In the genomic region with DNA sequence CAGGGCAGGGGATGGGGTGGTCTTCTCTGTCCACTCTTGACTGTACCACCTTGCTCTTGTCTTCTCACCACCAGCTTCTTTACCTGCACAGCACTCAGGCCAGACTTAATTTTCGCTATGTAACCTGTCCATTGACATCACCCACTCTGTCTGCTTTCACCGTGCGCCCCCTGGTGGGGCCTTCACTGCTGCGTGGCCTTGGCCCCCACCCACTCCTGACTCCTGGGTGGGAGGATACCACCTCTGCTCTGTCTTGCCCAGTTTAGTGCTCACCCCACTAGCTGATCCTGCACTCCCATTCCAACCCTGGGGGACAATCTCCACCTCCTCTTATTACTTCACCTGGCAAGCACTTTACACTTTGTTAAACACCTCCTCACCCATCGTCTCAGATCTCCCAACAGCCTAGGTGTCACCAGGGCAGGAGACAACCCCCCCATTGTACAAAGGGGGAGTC, we compare ENCODE assay signal across 9 cellular contexts. TPM values are rescaled to one million over a fixed set of nuclear protein-coding genes. Genes with fewer than 3 reads are reported as not detected.
DNase-seq lines count a peak whose midpoint lies in the region; TF ChIP-seq lines count a peak whose summit lies in the region.
"Had no signal": no experiment of that assay in that cellular context is flagged by ENCODE, and none has a peak within 500 bp of the region (broad histone marks: within the 10 kb centered on the region; RNA-seq: fewer than 3 reads in every experiment).

No MANE protein-coding gene starts in this region.

- DNase-seq in GM06990 (ENCODE audit: extremely low read depth, insufficient read length) (peak; percentile 55), NCI-H146 (lab: John Stamatoyannopoulos, UW) (peak; percentile 60), coronary artery (ENCODE audit: low spot score) (no peak), medulla oblongata (ENCODE audit: extremely low spot score) (peak; percentile 38), NCI-H446 (lab: John Stamatoyannopoulos, UW) (no peak), DMS79 treated with DMSO at 0.1 percent for 48 hours (lab: John Stamatoyannopoulos, UW) (no peak)
- DNase-seq in activated CD4-positive, alpha-beta T cell treated with anti-CD3 and anti-CD28 coated beads, Interleukin-2, amount 10 ng/mL, durations not matched to agents 24 days and 14 days = peak; percentile 93
- peak; percentile 71 for DNase-seq in stimulated activated CD8-positive, alpha-beta memory T cell treated with anti-CD3 and anti-CD28 coated beads, Interleukin-4, amount 100 ng/mL, for 24 hours (ENCODE audit: low read depth)

- H3K4me1 Mint-ChIP-seq in activated CD4-positive, alpha-beta T cell treated with anti-CD3 and anti-CD28 coated beads, Interleukin-2, amount 10 ng/mL, durations not matched to agents 24 days and 14 days = peaks cover 5% of the 10 kb centered on the region

- no peaks in the 10 kb centered on the region for H3K36me3 Mint-ChIP-seq in activated CD4-positive, alpha-beta T cell treated with anti-CD3 and anti-CD28 coated beads, Interleukin-2, amount 10 ng/mL, durations not matched to agents 24 days and 14 days (ENCODE audit: low read depth)

- H3K27ac Mint-ChIP-seq in activated CD4-positive, alpha-beta T cell treated with anti-CD3 and anti-CD28 coated beads, Interleukin-2, amount 10 ng/mL, durations not matched to agents 24 days and 14 days = no peak overlapping the region

- peaks cover 64% of the 10 kb centered on the region for H3K27me3 Mint-ChIP-seq in activated CD4-positive, alpha-beta T cell treated with anti-CD3 and anti-CD28 coated beads, Interleukin-2, amount 10 ng/mL, durations not matched to agents 24 days and 14 days

- H3K9me3 Mint-ChIP-seq in activated CD4-positive, alpha-beta T cell treated with anti-CD3 and anti-CD28 coated beads, Interleukin-2, amount 10 ng/mL, durations not matched to agents 24 days and 14 days = no peaks in the 10 kb centered on the region

- H3K36me3 ChIP-seq in GM06990 (ENCODE audit: control insufficient read depth, insufficient read depth, low read length) = no peaks in the 10 kb centered on the region

- H3K4me3 ChIP-seq in GM06990 (replicated peaks; ENCODE audit: low read depth, low read length) (no peak overlapping the region), coronary artery (no peak overlapping the region)

- intact Hi-C loops in activated CD4-positive, alpha-beta T cell treated with anti-CD3 and anti-CD28 coated beads, Interleukin-2, amount 10 ng/mL, durations not matched to agents 24 days and 14 days (cut with micrococcal nuclease) = loop anchor here (1.0 kb wide), 2 partner anchors 29 to 190 kb away; no protein-coding TSS in a partner anchor

- H3K27me3 ChIP-seq in GM06990 (replicated peaks; ENCODE audit: control insufficient read depth, insufficient read depth, low read length) = peaks cover 3% of the 10 kb centered on the region

- H3K27ac ChIP-seq in coronary artery = no peak overlapping the region

- H3K4me3 Mint-ChIP-seq in activated CD4-positive, alpha-beta T cell treated with anti-CD3 and anti-CD28 coated beads, Interleukin-2, amount 10 ng/mL, durations not matched to agents 24 days and 14 days = no peak overlapping the region

- peak; percentile 93 for TF ChIP-seq CTCF in GM06990 (IDR thresholded peaks at IDR 0.05; ENCODE audit: insufficient read depth, low read length, poor library complexity, severe bottlenecking)
- peak; percentile 83 for TF ChIP-seq CTCF in coronary artery (IDR thresholded peaks at IDR 0.05)

RNA-seq across cellular contexts. Expression of a gene that starts 17.7 kb away (rescaled TPM):
- total RNA-seq in activated CD4-positive, alpha-beta T cell treated with anti-CD3 and anti-CD28 coated beads, Interleukin-2, amount 10 ng/mL, durations not matched to agents 24 days and 14 days = not detected in 2 replicates
- total RNA-seq: T-helper 2 cell treated with Interferon-gamma antibody and Interleukin-4, amounts not matched to agents 100 ng/mL and 5 ng/mL, for 36 hours had no signal

RNA-seq across cellular contexts. Expression of a gene that starts 32.0 kb away (rescaled TPM):
- not detected in 2 replicates for total RNA-seq in activated CD4-positive, alpha-beta T cell treated with anti-CD3 and anti-CD28 coated beads, Interleukin-2, amount 10 ng/mL, durations not matched to agents 24 days and 14 days
- total RNA-seq: T-helper 2 cell treated with Interferon-gamma antibody and Interleukin-4, amounts not matched to agents 100 ng/mL and 5 ng/mL, for 36 hours had no signal

Comparison
In these comparisons a context has a peak if more than half of its experiments do, and no peak if none do; other contexts are left out.
1. DNase-seq: peak in GM06990 (single experiment), NCI-H146 (single experiment), activated CD4-positive, alpha-beta T cell treated with anti-CD3 and anti-CD28 coated beads, Interleukin-2, amount 10 ng/mL, durations not matched to agents 24 days and 14 days (single experiment), medulla oblongata (single experiment) and stimulated activated CD8-positive, alpha-beta memory T cell treated with anti-CD3 and anti-CD28 coated beads, Interleukin-4, amount 100 ng/mL, for 24 hours (single experiment); none in coronary artery (single experiment), NCI-H446 (0 of 2) and DMS79 treated with DMSO at 0.1 percent for 48 hours (single experiment).